ENCODE assay signal across 8 cellular contexts in genomic region chr2:61177727-61178549, GRCh38. TPM values are rescaled to one million over a fixed set of nuclear protein-coding genes. Genes with fewer than 3 reads are reported as not detected.
DNase-seq lines count a peak whose midpoint lies in the region; ATAC-seq, FAIRE-seq and TF ChIP-seq lines count a peak whose summit lies in the region.

No MANE protein-coding gene starts in this region.

- no peaks in the 10 kb centered on the region for H3K9me3 ChIP-seq in K562 (replicated peaks; ENCODE audit: control insufficient read depth, insufficient read depth, low read depth, low read length)

- H3K9ac ChIP-seq in K562 (ENCODE audit: insufficient read depth in 1 of 2, low read depth in 2 of 2, low read length in 2 of 2) = peak overlapping the region; percentile 85 to 97

- BruUV-seq in K562 (replicated peaks; lab: Mats Ljungman, UMichigan) = TSS peak; percentile 56

- peak; percentile 42 for DNase-seq in NCI-H510A treated with DMSO at 0.1 percent for 48 hours (lab: John Stamatoyannopoulos, UW)
- DNase-seq in NCI-H510A (lab: John Stamatoyannopoulos, UW) = no peak
- DNase-seq in T follicular helper cell (ENCODE audit: low read depth) = peak; percentile 19
- DNase-seq in K562 (ENCODE audit: extremely low read depth in 1 of 4, low spot score in 3 of 4) = peak in 2 of 4 experiments; percentile 25 to 45
- DNase-seq in islet precursor cell = peak; percentile 64
- DNase-seq in stimulated activated CD4-positive, alpha-beta T cell treated with anti-CD3 and anti-CD28 coated beads, Interleukin-1b, Interleukin-23, amount 100 ng/mL, for 4 hours (ENCODE audit: low read depth in 2 of 2) = peak; percentile 23 to 37

- no peak for TF ChIP-seq RAD21 in K562 (CRISPR knock-in tag; conservative IDR thresholded peaks at IDR 0.05 in 1 of 2, IDR thresholded peaks at IDR 0.05 in 1 of 2)

- no peaks in the 10 kb centered on the region for H3K9me1 ChIP-seq in K562 (ENCODE audit: control insufficient read depth, insufficient read depth, low read length)

- no peak for TF ChIP-seq EP300 in K562 (IDR thresholded peaks at IDR 0.05; ENCODE audit: low read length)

- H3K4me2 ChIP-seq in K562 (ENCODE audit: insufficient read depth, low read length) = peak overlapping the region; percentile 80

- peaks cover 40% of the 10 kb centered on the region for H3K36me3 ChIP-seq in K562 (ENCODE audit: control insufficient read depth, insufficient read depth, low read length)

- ATAC-seq in HG03045 (IDR thresholded peaks at IDR 0.05; ENCODE audit: unreplicated experiment) = peak; percentile 38
- ATAC-seq in K562 = peak; percentile 27
- ATAC-seq in HG03457 (IDR thresholded peaks at IDR 0.05; ENCODE audit: unreplicated experiment) = no peak

- H3K79me2 ChIP-seq in K562 (ENCODE audit: control insufficient read depth, insufficient read depth, low read length) = peaks cover 47% of the 10 kb centered on the region

- H3K4me1 ChIP-seq in K562 (replicated peaks in 1 of 2; ENCODE audit: control insufficient read depth in 2 of 2, insufficient read depth in 2 of 2, low read length in 2 of 2) = peaks cover 30 to 46% of the 10 kb centered on the region in 2 experiments

- POLR2A ChIA-PET in K562 (lab: Yijun Ruan, JAX) = interaction anchor here (0.7 to 3.0 kb wide), 11 partner anchors 11 to 567 kb away, joined by 3 to 28 read pairs (median 3); partner anchors contain the start of gene XPO1

- H4K20me1 ChIP-seq in K562 (replicated peaks; ENCODE audit: control insufficient read depth, insufficient read depth, low read length) = no peaks in the 10 kb centered on the region

- 11% methylated on average over 35 of the region's 45 CpGs for WGBS in K562 (ENCODE audit: insufficient coverage, low coverage, missing lambda C conversion rate)

- no peak for TF ChIP-seq CTCF in K562 (IDR thresholded peaks at IDR 0.05 in 2 of 3, conservative IDR thresholded peaks at IDR 0.05 in 1 of 3; ENCODE audit: insufficient read depth in 2 of 3, low read depth in 1 of 3, low read length in 3 of 3)

- peak overlapping the region; percentile 88 for H3K27ac ChIP-seq in K562 (ENCODE audit: extremely low read depth, low read depth, low read length)

- in situ Hi-C loops in K562 (cut with MboI) = no loop called here

- no peaks in the 10 kb centered on the region for H3K27me3 ChIP-seq in K562 (ENCODE audit: control insufficient read depth in 2 of 2, insufficient read depth in 2 of 2, low read length in 2 of 2)

- CTCF ChIA-PET in K562 (lab: Yijun Ruan, JAX; ENCODE audit: low intra/inter-chr PET ratio) = no interaction called here

- H2AFZ ChIP-seq in K562 (ENCODE audit: low read depth, low read length) = peak overlapping the region; percentile 61

- intact Hi-C loops in K562 (cut with micrococcal nuclease) = loop anchor here (5.0 to 10.0 kb wide), 2 partner anchors 161 to 293 kb away; partner anchors contain the start of genes PEX13, PUS10 and REL

- FAIRE-seq in K562 (lab: Jason Lieb, UNC) = peak; percentile 88

- peak overlapping the region; percentile 68 for H3K4me3 ChIP-seq in K562

- TF ChIP-seq POLR2A in K562 (conservative IDR thresholded peaks at IDR 0.05) = no peak

TF ChIP-seq in K562, 482 proteins besides CTCF, POLR2A, EP300 and RAD21 (continues in another document):
- TF ChIP-seq HDGF (IDR thresholded peaks at IDR 0.05) (no peak), ZFX (CRISPR knock-in tag; IDR thresholded peaks at IDR 0.05) (peak; percentile 75), ZC3H4 (CRISPR knock-in tag; IDR thresholded peaks at IDR 0.05; ENCODE audit: borderline replicate concordance) (no peak), SMARCA5 (IDR thresholded peaks at IDR 0.05) (no peak), CREB3 (tag; conservative IDR thresholded peaks at IDR 0.05; ENCODE audit: low read depth) (no peak), ZEB2 (IDR thresholded peaks at IDR 0.05) (no peak), BRD9 (IDR thresholded peaks at IDR 0.05; ENCODE audit: low read depth, partially characterized antibody) (no peak), FIP1L1 (IDR thresholded peaks at IDR 0.05; ENCODE audit: low read depth, low read length, poor library complexity, severe bottlenecking) (peak; percentile 1), ZNF778 (CRISPR knock-in tag; IDR thresholded peaks at IDR 0.05) (no peak), ZNF445 (CRISPR knock-in tag; IDR thresholded peaks at IDR 0.05; ENCODE audit: low read depth) (no peak), SNAPC5 (CRISPR knock-in tag; IDR thresholded peaks at IDR 0.05) (no peak), HOMEZ (CRISPR knock-in tag; IDR thresholded peaks at IDR 0.05) (peak; percentile 28; the same call in 1 of the 2 replicates), SRSF7 (optimal IDR thresholded peaks at IDR 0.05; ENCODE audit: low read depth, low read length) (no peak), ZFP30 (CRISPR knock-in tag; IDR thresholded peaks at IDR 0.05; ENCODE audit: borderline replicate concordance) (no peak), RBM15 (IDR thresholded peaks at IDR 0.05; ENCODE audit: insufficient read depth, low read length) (no peak), ZBTB43 (CRISPR knock-in tag; IDR thresholded peaks at IDR 0.05) (no peak), HNRNPK (IDR thresholded peaks at IDR 0.05; ENCODE audit: low read depth, low read length, poor library complexity, severe bottlenecking) (no peak), ZNF740 (CRISPR knock-in tag; IDR thresholded peaks at IDR 0.05) (peak; percentile 31; the same call in 1 of the 2 replicates), ZNF740 (tag; IDR thresholded peaks at IDR 0.05) (no peak), KDM1A (IDR thresholded peaks at IDR 0.05) (no peak), PTTG1 (tag; IDR thresholded peaks at IDR 0.05; ENCODE audit: low read depth) (no peak), MAFF (IDR thresholded peaks at IDR 0.05; ENCODE audit: low read length) (no peak), ZNF551 (CRISPR knock-in tag; IDR thresholded peaks at IDR 0.05) (no peak)

RNA-seq across cellular contexts. Expression of gene C2orf74, which starts 15.9 kb away (rescaled TPM):
- total RNA-seq in K562 (2011; cell fraction: chromatin; rRNA removed; ENCODE audit: low replicate concordance) = not detected in 2 replicates
- total RNA-seq in K562 (2011; cell fraction: nucleolus; rRNA removed) = not detected in 2 replicates
- total RNA-seq in K562 (2011; cell fraction: nucleoplasm; rRNA removed) = not detected in 2 replicates
- total RNA-seq in K562 (2014; rRNA removed) = not detected in 2 replicates
- not detected in 2 replicates for total RNA-seq in K562 (2014; rRNA removed; fragmentation: Illumina TruSeq; extraction: Trizol)
- total RNA-seq in K562 (2015; rRNA removed; fragmentation: Illumina TruSeq; extraction: Trizol) = not detected in 2 replicates
- total RNA-seq in K562 (2021) = not detected in 2 replicates
- polyA plus RNA-seq in K562 (2011; rRNA removed) = not detected in 2 replicates
- not detected in 2 replicates for polyA plus RNA-seq in K562 (2011; cell fraction: cytosol; rRNA removed)
- polyA plus RNA-seq in K562 (2011; cell fraction: nucleus; rRNA removed) = not detected in 2 replicates
- not detected in 2 replicates for polyA plus RNA-seq in K562 (2012)
- polyA plus RNA-seq in K562 (2014; fragmentation: Illumina TruSeq; extraction: Trizol) = not detected in 2 replicates
- polyA plus RNA-seq in K562 (2014; fragmentation: Nextera tagmentation; extraction: Ambion mirVana) = not detected
- polyA plus RNA-seq in K562 (2014; rRNA removed) = not detected in 2 replicates
- not detected in 2 replicates for polyA minus RNA-seq in K562 (2011; rRNA and poly(A)+ RNA removed)
- not detected in 2 replicates for polyA minus RNA-seq in K562 (2011; cell fraction: cytosol; rRNA and poly(A)+ RNA removed)
- not detected in 2 replicates for polyA minus RNA-seq in K562 (2011; cell fraction: nucleus; rRNA and poly(A)+ RNA removed)
